1 cellular context compared by ENCODE assay signal in the genomic region with DNA sequence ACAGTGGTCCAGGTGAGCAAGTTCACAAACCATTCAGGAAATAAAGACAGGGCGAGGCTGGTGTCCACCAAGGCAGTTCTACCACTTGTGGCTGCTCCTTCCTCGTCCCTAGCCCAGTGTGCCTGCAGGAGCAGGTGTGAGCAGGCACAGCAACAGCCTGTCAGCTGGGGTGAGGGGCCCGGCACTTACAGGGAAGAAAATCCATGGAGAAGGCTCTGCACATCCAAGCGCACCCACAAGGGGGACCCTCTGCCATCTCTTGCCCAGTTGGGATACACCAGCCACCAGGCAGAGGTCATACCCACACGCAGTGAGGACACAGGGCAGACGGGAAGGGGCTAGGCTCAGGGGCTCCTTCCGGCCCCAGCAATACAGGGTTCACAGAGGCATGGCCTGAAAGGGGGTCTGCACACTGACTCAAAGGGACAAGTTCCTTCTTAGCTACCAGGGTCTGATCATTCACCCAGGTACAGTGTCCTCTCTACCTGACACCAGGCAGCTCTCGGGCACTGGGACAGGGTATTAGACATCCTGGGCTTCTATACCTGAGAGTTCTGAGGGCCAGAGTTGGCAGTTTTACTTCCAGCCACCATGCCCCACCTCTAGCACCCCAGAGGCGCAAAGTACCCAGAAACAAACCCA.
TF ChIP-seq lines count a peak whose summit lies in the region.

No MANE protein-coding gene starts in this region.

TF ChIP-seq in K562, 482 proteins besides CTCF, POLR2A, EP300 and RAD21:
- peak; percentile 57 for TF ChIP-seq SMC3 (conservative IDR thresholded peaks at IDR 0.05; ENCODE audit: insufficient read depth, low read depth, low read length)
- TF ChIP-seq HMBOX1 (IDR thresholded peaks at IDR 0.05), result no peak
